ENCODE assay signal across 8 cellular contexts in genomic region chr4:4289575-4289929, GRCh38. TPM values are rescaled to one million over a fixed set of nuclear protein-coding genes. Genes with fewer than 3 reads are reported as not detected.
DNase-seq lines count a peak whose midpoint lies in the region; ATAC-seq, FAIRE-seq and TF ChIP-seq lines count a peak whose summit lies in the region.

No MANE protein-coding gene starts in this region.

- peak overlapping the region; percentile 87 for H3K27ac Mint-ChIP-seq in T-helper 17 cell

- H3K36me3 ChIP-seq in right atrium auricular region, result no peaks in the 10 kb centered on the region
- H3K36me3 ChIP-seq in smooth muscle cell (ENCODE audit: low read depth), result no peaks in the 10 kb centered on the region

- peak overlapping the region; percentile 74 to 98 for H3K4me3 ChIP-seq in right atrium auricular region
- H3K4me3 ChIP-seq in smooth muscle cell, result peak overlapping the region; percentile 86

- peaks cover 6% of the 10 kb centered on the region for H4K20me1 ChIP-seq in smooth muscle cell (ENCODE audit: low read depth)

- no peaks in the 10 kb centered on the region for H3K9me3 ChIP-seq in T-helper 17 cell (ENCODE audit: control insufficient read depth, low read length, poor library complexity, severe bottlenecking)
- H3K9me3 ChIP-seq in right atrium auricular region, result no peaks in the 10 kb centered on the region
- no peaks in the 10 kb centered on the region for H3K9me3 ChIP-seq in smooth muscle cell (replicated peaks; ENCODE audit: low read depth)

- peak overlapping the region; percentile 97 for H3K4me3 Mint-ChIP-seq in T-helper 17 cell

- H2AFZ ChIP-seq in smooth muscle cell (ENCODE audit: low read depth), result peak overlapping the region; percentile 93

- peak overlapping the region; percentile 89 for H3K4me2 ChIP-seq in smooth muscle cell

- H3K27me3 ChIP-seq in right atrium auricular region, result no peaks in the 10 kb centered on the region
- no peaks in the 10 kb centered on the region for H3K27me3 ChIP-seq in smooth muscle cell (ENCODE audit: low read depth)

- H3K4me1 ChIP-seq in right atrium auricular region (peaks cover 0 to 46% of the 10 kb centered on the region in 2 donors), smooth muscle cell (ENCODE audit: low read depth) (peaks cover 6% of the 10 kb centered on the region)

- H3K9ac ChIP-seq in smooth muscle cell (ENCODE audit: low read depth), result peak overlapping the region; percentile 63

- H3K27me3 Mint-ChIP-seq in T-helper 17 cell, result no peaks in the 10 kb centered on the region

- FAIRE-seq in HTR-8/SVneo (lab: Jason Lieb, UNC), result no peak

- H3K79me2 ChIP-seq in smooth muscle cell (ENCODE audit: low read depth), result peaks cover 67% of the 10 kb centered on the region

- ATAC-seq in GM18868 (IDR thresholded peaks at IDR 0.05; ENCODE audit: unreplicated experiment) (peak; percentile 23), HG02798 (IDR thresholded peaks at IDR 0.05; ENCODE audit: poor library complexity, unreplicated experiment) (peak; percentile 8), T-helper 17 cell (peak; percentile 6)

- H3K36me3 Mint-ChIP-seq in T-helper 17 cell (ENCODE audit: low read depth), result peaks cover 5% of the 10 kb centered on the region

- no peaks in the 10 kb centered on the region for H3F3A ChIP-seq in smooth muscle cell (ENCODE audit: low read depth)

- TF ChIP-seq CTCF in right atrium auricular region (IDR thresholded peaks at IDR 0.05) (no peak), smooth muscle cell (IDR thresholded peaks at IDR 0.05; ENCODE audit: borderline replicate concordance, insufficient read depth, poor library complexity, severe bottlenecking) (no peak)

- peak overlapping the region; percentile 76 to 86 for H3K27ac ChIP-seq in right atrium auricular region
- H3K27ac ChIP-seq in smooth muscle cell (ENCODE audit: low read depth), result peak overlapping the region; percentile 27

- H3K4me1 Mint-ChIP-seq in T-helper 17 cell, result peaks cover 40% of the 10 kb centered on the region

- DNase-seq in T-helper 17 cell, result peak in 1 of 3 donors; percentile 17
- no peak for DNase-seq in right atrium auricular region (ENCODE audit: low spot score)
- DNase-seq in smooth muscle cell (lab: John Stamatoyannopoulos, UW; ENCODE audit: unreplicated experiment), result no peak
- DNase-seq in middle frontal gyrus (ENCODE audit: extremely low spot score, low spot score), result no peak
- no peak for DNase-seq in HTR-8/SVneo (ENCODE audit: insufficient read length, low spot score)
- DNase-seq in medulla oblongata (ENCODE audit: extremely low spot score), result no peak

- 3% methylated on average over 10 of the region's 10 CpGs for WGBS in smooth muscle cell (ENCODE audit: low lambda C conversion rate)

RNA-seq across cellular contexts. Expression of gene LYAR, which starts 0.4 kb away (rescaled TPM):
- total RNA-seq in T-helper 17 cell (10 to 100 TPM; 14.6 to 18.2 TPM), right atrium auricular region (10 to 100 TPM; 14.2 to 20.8 TPM), smooth muscle cell (12.5 and 13.7 TPM in 2 replicates)
- 8.1 and 11.4 TPM in 2 replicates for polyA plus RNA-seq in smooth muscle cell

RNA-seq across cellular contexts. Expression of gene ZBTB49, which starts 0.5 kb away (rescaled TPM):
- total RNA-seq in T-helper 17 cell (10 to 100 TPM in 1 of 2 donors, 1 to 10 TPM in 1; 7.4 to 12.9 TPM), right atrium auricular region (10 to 100 TPM in 1 of 2 donors, 1 to 10 TPM in 1; 4.7 to 12.9 TPM), smooth muscle cell (4.3 and 6.3 TPM in 2 replicates)
- 4.2 and 4.6 TPM in 2 replicates for polyA plus RNA-seq in smooth muscle cell

RNA-seq across cellular contexts. Expression of gene TMEM128, which starts 41.5 kb away (rescaled TPM):
- total RNA-seq in T-helper 17 cell (10 to 100 TPM in 1 of 2 donors, 1 to 10 TPM in 1; 9.0 to 10.5 TPM), right atrium auricular region (10 to 100 TPM; 14.5 to 14.9 TPM), smooth muscle cell (42.9 and 44.2 TPM in 2 replicates)
- polyA plus RNA-seq in smooth muscle cell, result 43.9 and 45.4 TPM in 2 replicates
